7 cellular contexts compared by ENCODE assay signal in genomic region chr1:54277451-54278355, GRCh38.
DNase-seq lines count a peak whose midpoint lies in the region; ATAC-seq lines count a peak whose summit lies in the region.

No MANE protein-coding gene starts in this region.

- peak overlapping the region; percentile 46 for H3K4me3 Mint-ChIP-seq in activated CD8-positive, alpha-beta T cell treated with anti-CD3 and anti-CD28 coated beads, Interleukin-2, amount 10 ng/mL, durations not matched to agents 7 days and 5 days

- H3K9me3 Mint-ChIP-seq in activated CD8-positive, alpha-beta T cell treated with anti-CD3 and anti-CD28 coated beads, Interleukin-2, amount 10 ng/mL, durations not matched to agents 7 days and 5 days (ENCODE audit: insufficient read depth), result no peaks in the 10 kb centered on the region

- peak overlapping the region; percentile 90 for H3K27ac Mint-ChIP-seq in activated CD8-positive, alpha-beta T cell treated with anti-CD3 and anti-CD28 coated beads, Interleukin-2, amount 10 ng/mL, durations not matched to agents 7 days and 5 days

- H3K36me3 Mint-ChIP-seq in activated CD8-positive, alpha-beta T cell treated with anti-CD3 and anti-CD28 coated beads, Interleukin-2, amount 10 ng/mL, durations not matched to agents 7 days and 5 days (ENCODE audit: low read depth), result peaks cover 30% of the 10 kb centered on the region

- DNase-seq in activated CD8-positive, alpha-beta T cell treated with anti-CD3 and anti-CD28 coated beads, Interleukin-2, amount 10 ng/mL, durations not matched to agents 7 days and 5 days, result no peak
- DNase-seq in iris pigment epithelial cell (ENCODE audit: low read depth), result peak; percentile 79
- DNase-seq in substantia nigra (lab: John Stamatoyannopoulos, UW), result no peak
- DNase-seq in stimulated activated CD4-positive, alpha-beta T cell treated with anti-CD3 and anti-CD28 coated beads, Interleukin-4, amount 100 ng/mL, for 4 hours, result no peak
- DNase-seq in NCI-H69 (lab: John Stamatoyannopoulos, UW), result no peak
- DNase-seq in NK-92 treated with Interleukin-12 subunit alpha and Interleukin-12 subunit beta, amount 100 ng/mL, for 24 hours (lab: John Stamatoyannopoulos, UW), result no peak

- H3K27ac ChIP-seq in substantia nigra (ENCODE audit: low read depth, low read length, poor library complexity, severe bottlenecking), result peak overlapping the region; percentile 9

- POLR2A ChIA-PET in activated CD8-positive, alpha-beta T cell treated with anti-CD3 and anti-CD28 coated beads, Interleukin-2, amount 10 ng/mL, durations not matched to agents 7 days and 5 days (lab: Charles Lee), result interaction anchor here (0.6 to 2.9 kb wide), 3 partner anchors 8 to 128 kb away, joined by 3 to 16 read pairs (median 7); partner anchors contain the start of gene SSBP3

- H3K27me3 Mint-ChIP-seq in activated CD8-positive, alpha-beta T cell treated with anti-CD3 and anti-CD28 coated beads, Interleukin-2, amount 10 ng/mL, durations not matched to agents 7 days and 5 days (ENCODE audit: low read depth), result no peaks in the 10 kb centered on the region

- CTCF ChIA-PET in activated CD8-positive, alpha-beta T cell treated with anti-CD3 and anti-CD28 coated beads, Interleukin-2, amount 10 ng/mL, durations not matched to agents 7 days and 5 days (lab: Charles Lee), result interaction anchor here (1.6 to 2.4 kb wide), 2 partner anchors 9 to 212 kb away, joined by 6 to 9 read pairs; no protein-coding TSS in a partner anchor

- ATAC-seq in GM21576 (IDR thresholded peaks at IDR 0.05; ENCODE audit: unreplicated experiment), result peak; percentile 42
- no peak for ATAC-seq in activated CD8-positive, alpha-beta T cell treated with anti-CD3 and anti-CD28 coated beads, Interleukin-2, amount 10 ng/mL, durations not matched to agents 7 days and 5 days

- peaks cover 78% of the 10 kb centered on the region for H3K4me1 Mint-ChIP-seq in activated CD8-positive, alpha-beta T cell treated with anti-CD3 and anti-CD28 coated beads, Interleukin-2, amount 10 ng/mL, durations not matched to agents 7 days and 5 days (ENCODE audit: low read depth)
